ENCODE assay signal across 1 cellular context in genomic region chr21:41953831-41954653, GRCh38.
TF ChIP-seq lines count a peak whose summit lies in the region.

TSS of gene C2CD2 (minus strand) at chr21:41954018. CDS start at chr21:41953648, 370 bp downstream.

TF ChIP-seq in K562, 482 proteins besides CTCF, POLR2A, EP300 and RAD21 (continued from another document and continues in another):
- TF ChIP-seq NCOA2 (IDR thresholded peaks at IDR 0.05; ENCODE audit: partially characterized antibody in 2 of 2) (no peak), RBM14 (IDR thresholded peaks at IDR 0.05; ENCODE audit: borderline replicate concordance, insufficient read depth, low read depth, low read length) (0 out of 2 replicates have a peak, but pooled peaks have one; percentile 30), DNMT1 (IDR thresholded peaks at IDR 0.05) (no peak), KLF13 (tag; IDR thresholded peaks at IDR 0.05; ENCODE audit: borderline replicate concordance, low read depth) (peak; percentile 89), U2AF1 (optimal IDR thresholded peaks at IDR 0.05; ENCODE audit: low read depth, low read length) (no peak), NFXL1 (CRISPR knock-in tag; IDR thresholded peaks at IDR 0.05) (no peak), SAFB2 (IDR thresholded peaks at IDR 0.05; ENCODE audit: borderline replicate concordance, low read depth, low read length, severe bottlenecking) (no peak), HDGF (IDR thresholded peaks at IDR 0.05) (peak; percentile 96; the same call in 1 of the 2 replicates), NCOA6 (IDR thresholded peaks at IDR 0.05) (no peak), ZNF316 (IDR thresholded peaks at IDR 0.05) (no peak; the same call in 1 of the 2 replicates), HIVEP1 (CRISPR knock-in tag; IDR thresholded peaks at IDR 0.05) (no peak), FOS (IDR thresholded peaks at IDR 0.05; ENCODE audit: extremely low read depth, insufficient read length) (no peak), MAFG (tag; conservative IDR thresholded peaks at IDR 0.05) (no peak), ZFPM2 (CRISPR knock-in tag; IDR thresholded peaks at IDR 0.05) (0 out of 2 replicates have a peak, but pooled peaks have one; percentile 56), SAFB (IDR thresholded peaks at IDR 0.05; ENCODE audit: borderline replicate concordance, low read depth, low read length) (no peak), PHF20 (IDR thresholded peaks at IDR 0.05; ENCODE audit: partially characterized antibody) (peak; percentile 53), MYBL2 (IDR thresholded peaks at IDR 0.05; ENCODE audit: low read depth) (no peak), MYBL2 (CRISPR knock-in tag; IDR thresholded peaks at IDR 0.05; ENCODE audit: borderline replicate concordance) (no peak), MTA1 (IDR thresholded peaks at IDR 0.05; ENCODE audit: borderline replicate concordance) (no peak), ZBTB11 (CRISPR knock-in tag; IDR thresholded peaks at IDR 0.05) (0 out of 6 replicates have a peak, but pooled peaks of 1 of the 3 experiments have one; percentile 24), PCBP2 (IDR thresholded peaks at IDR 0.05; ENCODE audit: low read depth, low read length, poor library complexity, severe bottlenecking) (no peak), ZNF12 (CRISPR knock-in tag; IDR thresholded peaks at IDR 0.05) (no peak), MCM5 (IDR thresholded peaks at IDR 0.05; ENCODE audit: low read depth) (no peak), C11orf30 (IDR thresholded peaks at IDR 0.05; ENCODE audit: low read depth) (no peak), ZNF668 (CRISPR knock-in tag; IDR thresholded peaks at IDR 0.05) (no peak), SNAPC5 (CRISPR knock-in tag; IDR thresholded peaks at IDR 0.05) (no peak), KLF16 (IDR thresholded peaks at IDR 0.05) (no peak), U2AF2 (optimal IDR thresholded peaks at IDR 0.05; ENCODE audit: low read depth, low read length) (no peak), XRCC5 (IDR thresholded peaks at IDR 0.05; ENCODE audit: low read depth, low read length) (no peak), CEBPZ (IDR thresholded peaks at IDR 0.05; ENCODE audit: borderline replicate concordance, low read depth, low read length) (no peak), SIRT6 (IDR thresholded peaks at IDR 0.05; ENCODE audit: low read depth, low read length) (no peak), PTBP1 (IDR thresholded peaks at IDR 0.05; ENCODE audit: low read depth, low read length) (no peak), MXD1 (CRISPR knock-in tag; IDR thresholded peaks at IDR 0.05; ENCODE audit: borderline replicate concordance, poor library complexity, severe bottlenecking) (peak; percentile 41), ZNF717 (CRISPR knock-in tag; IDR thresholded peaks at IDR 0.05) (no peak), STAT5B (CRISPR knock-in tag; IDR thresholded peaks at IDR 0.05) (no peak)
- TF ChIP-seq, protein P1, sequence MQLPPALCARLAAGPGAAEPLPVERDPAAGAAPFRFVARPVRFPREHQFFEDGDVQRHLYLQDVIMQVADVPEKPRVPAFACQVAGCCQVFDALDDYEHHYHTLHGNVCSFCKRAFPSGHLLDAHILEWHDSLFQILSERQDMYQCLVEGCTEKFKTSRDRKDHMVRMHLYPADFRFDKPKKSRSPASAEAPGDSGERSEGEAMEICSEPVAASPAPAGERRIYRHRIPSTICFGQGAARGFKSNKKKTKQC (CRISPR knock-in tag; IDR thresholded peaks at IDR 0.05), result 0 out of 2 replicates have a peak, but pooled peaks have one; percentile 50
- TF ChIP-seq, protein P2, sequence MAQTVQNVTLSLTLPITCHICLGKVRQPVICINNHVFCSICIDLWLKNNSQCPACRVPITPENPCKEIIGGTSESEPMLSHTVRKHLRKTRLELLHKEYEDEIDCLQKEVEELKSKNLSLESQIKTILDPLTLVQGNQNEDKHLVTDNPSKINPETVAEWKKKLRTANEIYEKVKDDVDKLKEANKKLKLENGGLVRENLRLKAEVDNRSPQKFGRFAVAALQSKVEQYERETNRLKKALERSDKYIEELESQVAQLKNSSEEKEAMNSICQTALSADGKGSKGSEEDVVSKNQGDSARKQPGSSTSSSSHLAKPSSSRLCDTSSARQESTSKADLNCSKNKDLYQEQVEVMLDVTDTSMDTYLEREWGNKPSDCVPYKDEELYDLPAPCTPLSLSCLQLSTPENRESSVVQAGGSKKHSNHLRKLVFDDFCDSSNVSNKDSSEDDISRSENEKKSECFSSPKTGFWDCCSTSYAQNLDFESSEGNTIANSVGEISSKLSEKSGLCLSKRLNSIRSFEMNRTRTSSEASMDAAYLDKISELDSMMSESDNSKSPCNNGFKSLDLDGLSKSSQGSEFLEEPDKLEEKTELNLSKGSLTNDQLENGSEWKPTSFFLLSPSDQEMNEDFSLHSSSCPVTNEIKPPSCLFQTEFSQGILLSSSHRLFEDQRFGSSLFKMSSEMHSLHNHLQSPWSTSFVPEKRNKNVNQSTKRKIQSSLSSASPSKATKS (CRISPR knock-in tag; IDR thresholded peaks at IDR 0.05), result no peak
- TF ChIP-seq, protein P3, sequence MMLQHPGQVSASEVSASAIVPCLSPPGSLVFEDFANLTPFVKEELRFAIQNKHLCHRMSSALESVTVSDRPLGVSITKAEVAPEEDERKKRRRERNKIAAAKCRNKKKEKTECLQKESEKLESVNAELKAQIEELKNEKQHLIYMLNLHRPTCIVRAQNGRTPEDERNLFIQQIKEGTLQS (IDR thresholded peaks at IDR 0.05), result no peak
- TF ChIP-seq, protein P3 (CRISPR knock-in tag; conservative IDR thresholded peaks at IDR 0.05), result no peak
- TF ChIP-seq, protein P4, sequence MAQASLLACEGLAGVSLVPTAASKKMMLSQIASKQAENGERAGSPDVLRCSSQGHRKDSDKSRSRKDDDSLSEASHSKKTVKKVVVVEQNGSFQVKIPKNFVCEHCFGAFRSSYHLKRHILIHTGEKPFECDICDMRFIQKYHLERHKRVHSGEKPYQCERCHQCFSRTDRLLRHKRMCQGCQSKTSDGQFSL (CRISPR knock-in tag; IDR thresholded peaks at IDR 0.05), result peak; percentile 93
- TF ChIP-seq, protein P4 (tag; IDR thresholded peaks at IDR 0.05), result no peak
- TF ChIP-seq, protein P5, sequence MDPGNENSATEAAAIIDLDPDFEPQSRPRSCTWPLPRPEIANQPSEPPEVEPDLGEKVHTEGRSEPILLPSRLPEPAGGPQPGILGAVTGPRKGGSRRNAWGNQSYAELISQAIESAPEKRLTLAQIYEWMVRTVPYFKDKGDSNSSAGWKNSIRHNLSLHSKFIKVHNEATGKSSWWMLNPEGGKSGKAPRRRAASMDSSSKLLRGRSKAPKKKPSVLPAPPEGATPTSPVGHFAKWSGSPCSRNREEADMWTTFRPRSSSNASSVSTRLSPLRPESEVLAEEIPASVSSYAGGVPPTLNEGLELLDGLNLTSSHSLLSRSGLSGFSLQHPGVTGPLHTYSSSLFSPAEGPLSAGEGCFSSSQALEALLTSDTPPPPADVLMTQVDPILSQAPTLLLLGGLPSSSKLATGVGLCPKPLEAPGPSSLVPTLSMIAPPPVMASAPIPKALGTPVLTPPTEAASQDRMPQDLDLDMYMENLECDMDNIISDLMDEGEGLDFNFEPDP (CRISPR knock-in tag; IDR thresholded peaks at IDR 0.05), result no peak
- TF ChIP-seq, protein P6, sequence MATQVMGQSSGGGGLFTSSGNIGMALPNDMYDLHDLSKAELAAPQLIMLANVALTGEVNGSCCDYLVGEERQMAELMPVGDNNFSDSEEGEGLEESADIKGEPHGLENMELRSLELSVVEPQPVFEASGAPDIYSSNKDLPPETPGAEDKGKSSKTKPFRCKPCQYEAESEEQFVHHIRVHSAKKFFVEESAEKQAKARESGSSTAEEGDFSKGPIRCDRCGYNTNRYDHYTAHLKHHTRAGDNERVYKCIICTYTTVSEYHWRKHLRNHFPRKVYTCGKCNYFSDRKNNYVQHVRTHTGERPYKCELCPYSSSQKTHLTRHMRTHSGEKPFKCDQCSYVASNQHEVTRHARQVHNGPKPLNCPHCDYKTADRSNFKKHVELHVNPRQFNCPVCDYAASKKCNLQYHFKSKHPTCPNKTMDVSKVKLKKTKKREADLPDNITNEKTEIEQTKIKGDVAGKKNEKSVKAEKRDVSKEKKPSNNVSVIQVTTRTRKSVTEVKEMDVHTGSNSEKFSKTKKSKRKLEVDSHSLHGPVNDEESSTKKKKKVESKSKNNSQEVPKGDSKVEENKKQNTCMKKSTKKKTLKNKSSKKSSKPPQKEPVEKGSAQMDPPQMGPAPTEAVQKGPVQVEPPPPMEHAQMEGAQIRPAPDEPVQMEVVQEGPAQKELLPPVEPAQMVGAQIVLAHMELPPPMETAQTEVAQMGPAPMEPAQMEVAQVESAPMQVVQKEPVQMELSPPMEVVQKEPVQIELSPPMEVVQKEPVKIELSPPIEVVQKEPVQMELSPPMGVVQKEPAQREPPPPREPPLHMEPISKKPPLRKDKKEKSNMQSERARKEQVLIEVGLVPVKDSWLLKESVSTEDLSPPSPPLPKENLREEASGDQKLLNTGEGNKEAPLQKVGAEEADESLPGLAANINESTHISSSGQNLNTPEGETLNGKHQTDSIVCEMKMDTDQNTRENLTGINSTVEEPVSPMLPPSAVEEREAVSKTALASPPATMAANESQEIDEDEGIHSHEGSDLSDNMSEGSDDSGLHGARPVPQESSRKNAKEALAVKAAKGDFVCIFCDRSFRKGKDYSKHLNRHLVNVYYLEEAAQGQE (CRISPR knock-in tag; IDR thresholded peaks at IDR 0.05; ENCODE audit: low read depth), result no peak
- TF ChIP-seq, protein P7, sequence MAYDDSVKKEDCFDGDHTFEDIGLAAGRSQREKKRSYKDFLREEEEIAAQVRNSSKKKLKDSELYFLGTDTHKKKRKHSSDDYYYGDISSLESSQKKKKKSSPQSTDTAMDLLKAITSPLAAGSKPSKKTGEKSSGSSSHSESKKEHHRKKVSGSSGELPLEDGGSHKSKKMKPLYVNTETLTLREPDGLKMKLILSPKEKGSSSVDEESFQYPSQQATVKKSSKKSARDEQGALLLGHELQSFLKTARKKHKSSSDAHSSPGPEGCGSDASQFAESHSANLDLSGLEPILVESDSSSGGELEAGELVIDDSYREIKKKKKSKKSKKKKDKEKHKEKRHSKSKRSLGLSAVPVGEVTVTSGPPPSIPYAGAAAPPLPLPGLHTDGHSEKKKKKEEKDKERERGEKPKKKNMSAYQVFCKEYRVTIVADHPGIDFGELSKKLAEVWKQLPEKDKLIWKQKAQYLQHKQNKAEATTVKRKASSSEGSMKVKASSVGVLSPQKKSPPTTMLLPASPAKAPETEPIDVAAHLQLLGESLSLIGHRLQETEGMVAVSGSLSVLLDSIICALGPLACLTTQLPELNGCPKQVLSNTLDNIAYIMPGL (CRISPR knock-in tag; IDR thresholded peaks at IDR 0.05), result peak; percentile 77; the same call in 1 of the 2 replicates
